Comparison of ENCODE assay signal across 1 cellular context in the genomic region with DNA sequence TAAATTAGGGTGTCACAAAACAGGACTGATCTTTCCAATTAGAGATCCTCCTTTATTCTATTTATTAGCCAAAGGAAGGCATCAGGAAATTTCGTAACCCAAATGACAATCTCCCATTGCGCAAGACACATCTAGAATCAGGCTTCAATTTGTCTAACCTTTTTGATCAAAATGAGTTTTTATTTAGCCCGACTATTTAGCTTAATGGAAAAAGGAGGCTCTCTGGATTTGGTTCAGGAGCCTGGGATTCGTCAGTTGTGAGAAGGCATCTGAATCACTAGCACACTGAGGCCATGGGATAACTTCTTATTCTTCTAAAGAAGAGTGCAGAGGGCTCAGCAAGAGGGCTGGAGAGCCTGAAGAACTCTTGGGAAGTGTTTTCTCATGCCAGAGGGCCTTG.
TF ChIP-seq lines count a peak whose summit lies in the region.

No MANE protein-coding gene starts in this region.

TF ChIP-seq in HepG2, 621 proteins besides CTCF, POLR2A, EP300 and RAD21 (continued from another document):
- TF ChIP-seq EZH2 (conservative IDR thresholded peaks at IDR 0.05; ENCODE audit: low read depth, low read length) (no peak), ZNF326 (CRISPR knock-in tag; IDR thresholded peaks at IDR 0.05; ENCODE audit: borderline replicate concordance) (no peak), HNRNPH1 (optimal IDR thresholded peaks at IDR 0.05; ENCODE audit: low read depth, low read length) (no peak), CBX5 (CRISPR knock-in tag; IDR thresholded peaks at IDR 0.05; ENCODE audit: borderline replicate concordance) (no peak), CEBPG (CRISPR knock-in tag; IDR thresholded peaks at IDR 0.05) (0 out of 2 replicates have a peak, but pooled peaks have one; percentile 12)
